In the genomic region with DNA sequence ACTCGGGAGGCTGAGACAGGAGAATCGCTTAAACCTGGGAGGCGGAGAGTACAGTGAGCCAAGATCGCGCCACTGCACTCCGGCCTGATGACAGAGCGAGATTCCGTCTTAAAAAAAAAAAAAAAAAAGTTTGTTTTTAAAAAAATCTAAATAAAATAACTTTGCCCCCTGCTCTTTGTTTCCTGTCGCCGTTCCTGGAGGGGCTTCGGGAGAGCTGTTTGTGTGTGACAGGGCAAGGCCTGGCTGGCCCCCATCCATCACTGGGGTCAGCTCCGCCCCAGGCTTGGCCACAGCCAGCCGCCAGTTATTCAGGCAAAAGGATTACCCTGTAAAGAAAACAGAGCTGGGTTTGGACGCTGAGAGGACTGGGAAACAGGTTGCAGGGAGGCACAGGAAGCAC, we compare ENCODE assay signal across 18 cellular contexts. TPM values are rescaled to one million over a fixed set of nuclear protein-coding genes. Genes with fewer than 3 reads are reported as not detected.
DNase-seq lines count a peak whose midpoint lies in the region; ATAC-seq and TF ChIP-seq lines count a peak whose summit lies in the region.
"Had no signal": no experiment of that assay in that cellular context is flagged by ENCODE, and none has a peak within 500 bp of the region (broad histone marks: within the 10 kb centered on the region; RNA-seq: fewer than 3 reads in every experiment).

No MANE protein-coding gene starts in this region.

- no peaks in the 10 kb centered on the region for H3K36me3 ChIP-seq in Caco-2 (ENCODE audit: control insufficient read depth, insufficient read depth, low read length)
- no peaks in the 10 kb centered on the region for H3K36me3 ChIP-seq in sigmoid colon
- H3K36me3 ChIP-seq: BLaER1, HAP-1 had no signal

- no peak for TF ChIP-seq CTCF in Caco-2 (IDR thresholded peaks at IDR 0.05; ENCODE audit: insufficient read depth in 1 of 2, low read depth in 1 of 2, low read length in 1 of 2, severe bottlenecking in 1 of 2, unreplicated experiment in 1 of 2)
- no peak for TF ChIP-seq CTCF in RWPE1 (conservative IDR thresholded peaks at IDR 0.05; ENCODE audit: low read depth)
- TF ChIP-seq CTCF in mesothelial cell of epicardium (IDR thresholded peaks at IDR 0.05; ENCODE audit: unreplicated experiment), result no peak
- no peak for TF ChIP-seq CTCF in sigmoid colon (IDR thresholded peaks at IDR 0.05)

- H3K36me3 Mint-ChIP-seq in Caco-2 (ENCODE audit: insufficient read depth, unreplicated experiment) (no peaks in the 10 kb centered on the region), mesothelial cell of epicardium (no peaks in the 10 kb centered on the region)
- H3K36me3 Mint-ChIP-seq: CD14-positive monocyte; CD4-positive, alpha-beta memory T cell had no signal

- H3K9me3 Mint-ChIP-seq in Caco-2 (ENCODE audit: unreplicated experiment) (peaks cover 18% of the 10 kb centered on the region), mesothelial cell of epicardium (no peaks in the 10 kb centered on the region)
- H3K9me3 Mint-ChIP-seq: CD4-positive, alpha-beta memory T cell had no signal

- H3K27me3 Mint-ChIP-seq in Caco-2 (ENCODE audit: insufficient read depth, unreplicated experiment), result no peaks in the 10 kb centered on the region
- no peaks in the 10 kb centered on the region for H3K27me3 Mint-ChIP-seq in mesothelial cell of epicardium (ENCODE audit: low read depth)

- CTCF ChIA-PET in Caco-2 (lab: Charles Lee) (no interaction called here), RWPE1 (lab: Yijun Ruan, JAX) (no interaction called here)

- peak; percentile 30 for ATAC-seq in sciatic nerve

- no peak overlapping the region for H3K4me3 Mint-ChIP-seq in Caco-2 (ENCODE audit: unreplicated experiment)
- no peak overlapping the region for H3K4me3 Mint-ChIP-seq in mesothelial cell of epicardium
- H3K4me3 Mint-ChIP-seq: CD4-positive, alpha-beta memory T cell had no signal

- H3K4me1 ChIP-seq in Caco-2 (peaks cover 22% of the 10 kb centered on the region), sigmoid colon (no peaks in the 10 kb centered on the region)
- H3K4me1 ChIP-seq: BLaER1, HAP-1 had no signal

- BruUV-seq in Caco-2 (replicated peaks; lab: Mats Ljungman, UMichigan), result no TSS peak

- H3K9me3 ChIP-seq in Caco-2 (0 out of 2 replicates have a peak, but pooled peaks cover 4% of the 10 kb centered on the region), sigmoid colon (no peaks in the 10 kb centered on the region)
- H3K9me3 ChIP-seq: HAP-1 had no signal

- peak overlapping the region; percentile 74 for H3K27ac Mint-ChIP-seq in Caco-2 (ENCODE audit: unreplicated experiment)
- H3K27ac Mint-ChIP-seq in mesothelial cell of epicardium, result peak overlapping the region; percentile 88
- H3K27ac Mint-ChIP-seq: CD14-positive monocyte; CD4-positive, alpha-beta memory T cell had no signal

- intact Hi-C loops in Caco-2 (cut with micrococcal nuclease; ENCODE audit: unreplicated experiment), result loop anchor here (5.0 kb wide), 2 partner anchors 40 to 65 kb away; no protein-coding TSS in a partner anchor
- intact Hi-C loops in sciatic nerve (cut with DNase I), result no loop called here
- intact Hi-C loops in sigmoid colon (cut with DNase I), result no loop called here

- no peaks in the 10 kb centered on the region for H3K27me3 ChIP-seq in Caco-2 (replicated peaks; ENCODE audit: control insufficient read depth, insufficient read depth, low read length)
- H3K27me3 ChIP-seq in sigmoid colon, result no peaks in the 10 kb centered on the region
- H3K27me3 ChIP-seq: BLaER1 had no signal

- H3K4me1 Mint-ChIP-seq in Caco-2 (ENCODE audit: low read depth, unreplicated experiment) (peaks cover 33% of the 10 kb centered on the region), mesothelial cell of epicardium (peaks cover 37% of the 10 kb centered on the region)
- H3K4me1 Mint-ChIP-seq: CD4-positive, alpha-beta memory T cell had no signal

- DNase-seq in Caco-2 (no peak), RWPE1 (ENCODE audit: low spot score) (no peak), mesothelial cell of epicardium (ENCODE audit: low spot score in 2 of 2, unreplicated experiment in 2 of 2) (no peak), sciatic nerve (ENCODE audit: low spot score) (no peak), KBM-7 (no peak), NCI-H187 treated with DMSO at 0.1 percent for 48 hours (lab: John Stamatoyannopoulos, UW) (no peak), sigmoid colon (no peak), NCI-H128 (lab: John Stamatoyannopoulos, UW; ENCODE audit: unreplicated experiment) (no peak)
- DNase-seq: 8988T; CD4-positive, alpha-beta memory T cell; DMS 273 treated with DMSO at 0.1 percent for 48 hours had no signal

- POLR2A ChIA-PET in Caco-2 (lab: Charles Lee), result no interaction called here
- POLR2A ChIA-PET in RWPE1 (lab: Yijun Ruan, JAX; ENCODE audit: low non-redundant PET), result no interaction called here

- peak overlapping the region; percentile 33; the same call in 1 of the 2 replicates for H3K27ac ChIP-seq in RWPE1
- no peak overlapping the region for H3K27ac ChIP-seq in sigmoid colon
- H3K27ac ChIP-seq: BLaER1 had no signal

- no peak for TF ChIP-seq POLR2A in sigmoid colon (IDR thresholded peaks at IDR 0.05)

- TF ChIP-seq EP300 in sigmoid colon (IDR thresholded peaks at IDR 0.05), result no peak

- 91% methylated on average over 14 of the region's 14 CpGs for WGBS in sigmoid colon, 2 donors

- H3K4me3 ChIP-seq in Caco-2 (ENCODE audit: low read depth, low read length), result no peak overlapping the region
- H3K4me3 ChIP-seq in sigmoid colon, result no peak overlapping the region
- H3K4me3 ChIP-seq: BLaER1, HAP-1 had no signal

- in situ Hi-C loops in KBM-7 (cut with MboI; ENCODE audit: low pct_unique_long_range_greater_than_20kb, low sequenced_read_pairs), result no loop called here

RNA-seq across cellular contexts. Expression of gene LEP, which starts 16.4 kb away (rescaled TPM):
- total RNA-seq in Caco-2 (2022), result not detected in 2 replicates
- not detected in 3 replicates for total RNA-seq in mesothelial cell of epicardium
- 7.2 TPM for total RNA-seq in sciatic nerve
- 1 to 10 TPM in 1 of 4 donors, under 1 TPM in 2, not detected in 1; 0.16 to 1.4 (median 0.27) TPM for total RNA-seq in sigmoid colon
- 1 to 10 TPM in 1 of 3 donors, not detected in 2; 5.4 TPM for polyA plus RNA-seq in sigmoid colon
- total RNA-seq: A673; CD4-positive, alpha-beta memory T cell; H4; HT-29 had no signal
- polyA plus RNA-seq: AG04450; CD4-positive, alpha-beta memory T cell had no signal
